9 cellular contexts compared by ENCODE assay signal in the genomic region with DNA sequence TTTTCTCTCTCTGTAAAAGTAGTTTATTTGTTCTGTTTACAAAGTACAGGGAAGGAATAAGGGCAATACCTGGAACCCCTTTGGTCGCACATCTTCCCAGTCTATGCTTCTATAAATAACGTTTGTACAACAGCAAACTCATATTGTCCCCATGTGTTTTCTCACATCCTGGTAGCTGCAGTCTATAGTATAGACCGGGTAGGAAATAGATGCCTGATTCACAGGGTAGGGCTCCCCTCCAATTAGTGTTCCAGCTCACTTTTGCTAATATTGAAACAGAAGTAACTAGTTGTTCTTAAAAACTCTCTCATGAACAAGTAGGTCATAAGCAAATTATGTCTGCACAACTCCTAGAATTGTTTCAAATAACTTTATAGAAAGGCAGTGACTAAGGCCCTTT. TPM values are rescaled to one million over a fixed set of nuclear protein-coding genes. Genes with fewer than 3 reads are reported as not detected.
A peak's percentile ranks its signal among the peaks of the same experiment; 100 is the strongest.
DNase-seq lines count a peak whose midpoint lies in the region; ATAC-seq and TF ChIP-seq lines count a peak whose summit lies in the region.
"Had no signal": no experiment of that assay in that cellular context is flagged by ENCODE, and none has a peak within 500 bp of the region (broad histone marks: within the 10 kb centered on the region; RNA-seq: fewer than 3 reads in every experiment).

No MANE protein-coding gene starts in this region.

- TF ChIP-seq CTCF in Peyer's patch (IDR thresholded peaks at IDR 0.05) (no peak), dorsolateral prefrontal cortex (IDR thresholded peaks at IDR 0.05 in 54 of 56, conservative IDR thresholded peaks at IDR 0.05 in 2 of 56; ENCODE audit: low read depth in 1 of 56, partially characterized antibody in 56 of 56) (no peak), GM13976 (IDR thresholded peaks at IDR 0.05; ENCODE audit: borderline replicate concordance, control extremely low read depth, extremely low read depth, insufficient read depth, missing control alignments) (no peak)

- no peaks in the 10 kb centered on the region for H3K27me3 ChIP-seq in Peyer's patch
- H3K27me3 ChIP-seq in dorsolateral prefrontal cortex, result no peaks in the 10 kb centered on the region

- H3K4me3 ChIP-seq in GM08714 (ENCODE audit: low read length) (peak overlapping the region; percentile 16; the same call in 1 of the 2 replicates), Peyer's patch (no peak overlapping the region), dorsolateral prefrontal cortex (no peak overlapping the region), skin epidermis (no peak overlapping the region)

- no peak for DNase-seq in Peyer's patch
- DNase-seq in dorsolateral prefrontal cortex, result no peak
- DNase-seq in GM13976 (ENCODE audit: low spot score), result no peak
- DNase-seq in HCEC 1CT, result no peak
- DNase-seq: activated CD4-positive, alpha-beta T cell treated with anti-CD3 and anti-CD28 coated beads for 4 hours; central memory CD4-positive, alpha-beta T cell had no signal

- no peak for TF ChIP-seq POLR2A in Peyer's patch (IDR thresholded peaks at IDR 0.05)

- H3K4me1 ChIP-seq in Peyer's patch, result peaks cover 0 to 21% (median 8%) of the 10 kb centered on the region in 4 donors

- no peaks in the 10 kb centered on the region for H3K36me3 ChIP-seq in Peyer's patch

- ATAC-seq in GM18907 (IDR thresholded peaks at IDR 0.05; ENCODE audit: unreplicated experiment), result no peak

- in situ Hi-C loops in GM13976 (cut with MboI; ENCODE audit: low sequenced_read_pairs, unreplicated experiment), result no loop called here

- H3K27ac ChIP-seq in Peyer's patch (peak overlapping the region; percentile 61 to 76 (median 70)), dorsolateral prefrontal cortex (peak overlapping the region in 30 of 59 donors; percentile 3 to 84 (median 60)), skin epidermis (peak overlapping the region in 19 of 21 experiments; percentile 6 to 86 (median 73))

- H3K9me3 ChIP-seq in Peyer's patch, result no peaks in the 10 kb centered on the region

- intact Hi-C loops in dorsolateral prefrontal cortex (cut with DNase I), result loop anchor here in 1 of 2 donors (10.0 kb wide), 1 partner anchor 45 kb away; no protein-coding TSS in a partner anchor

RNA-seq across cellular contexts. Expression of gene ATG7, which starts 17.7 kb away (rescaled TPM):
- total RNA-seq in Peyer's patch (100 to 1,000 TPM in 1 of 4 donors, 10 to 100 TPM in 3; 45.2 to 126 (median 70.8) TPM), dorsolateral prefrontal cortex (10 to 100 TPM; 48.9 to 92.7 (median 70.5) TPM)
